In genomic region chr2:207122914-207123744, GRCh38 we compare ENCODE assay signal across 10 cellular contexts. TPM values are rescaled to one million over a fixed set of nuclear protein-coding genes. Genes with fewer than 3 reads are reported as not detected.
DNase-seq lines count a peak whose midpoint lies in the region; ATAC-seq and TF ChIP-seq lines count a peak whose summit lies in the region.
"Had no signal": no experiment of that assay in that cellular context is flagged by ENCODE, and none has a peak within 500 bp of the region (broad histone marks: within the 10 kb centered on the region; RNA-seq: fewer than 3 reads in every experiment).

No MANE protein-coding gene starts in this region.

- H4K5ac ChIP-seq in IMR-90 (ENCODE audit: low read depth, low read length): no peak overlapping the region

- no peaks in the 10 kb centered on the region for H3K9me3 ChIP-seq in IMR-90 (ENCODE audit: control insufficient read depth, insufficient read depth, low read length)
- H3K9me3 ChIP-seq: upper lobe of left lung had no signal

- H3K14ac ChIP-seq in IMR-90 (replicated peaks; ENCODE audit: low read depth, low read length): 0 out of 2 replicates have a peak overlapping the region, but pooled peaks have one; percentile 7

- peak overlapping the region; percentile 29 for H2BK5ac ChIP-seq in IMR-90 (ENCODE audit: low read depth, low read length, poor library complexity, severe bottlenecking)

- DNase-seq in IMR-90 (no peak), foreskin fibroblast (peak; percentile 46 to 67), mucosa of gallbladder (ENCODE audit: low spot score) (no peak), HT-29 (ENCODE audit: low spot score) (no peak)
- peak; percentile 13 to 63 for DNase-seq in activated CD8-positive, alpha-beta memory T cell treated with anti-CD3 and anti-CD28 coated beads for 4 hours (ENCODE audit: low read depth in 2 of 2)
- DNase-seq in stimulated activated CD8-positive, alpha-beta memory T cell treated with anti-CD3 and anti-CD28 coated beads, Interleukin-12 subunit alpha, Interleukin-12 subunit beta, amount 100 ng/mL, for 4 hours (ENCODE audit: low read depth): peak; percentile 34

- no peak overlapping the region for H2BK20ac ChIP-seq in IMR-90 (ENCODE audit: low read depth, low read length)

- no peak overlapping the region for H3K4me3 ChIP-seq in IMR-90 (ENCODE audit: insufficient read depth, low read depth, low read length)
- no peak overlapping the region for H3K4me3 ChIP-seq in foreskin fibroblast (ENCODE audit: low read depth in 1 of 2, low read length in 2 of 2)
- H3K4me3 ChIP-seq: upper lobe of left lung had no signal

- no peak overlapping the region for H3K23ac ChIP-seq in IMR-90 (ENCODE audit: low read depth, low read length)

- H3K9me1 ChIP-seq in IMR-90 (ENCODE audit: insufficient read depth, low read length): peaks cover 36% of the 10 kb centered on the region

- H3K79me1 ChIP-seq in IMR-90 (ENCODE audit: low read depth in 1 of 2, low read length in 2 of 2): peaks cover 21 to 68% of the 10 kb centered on the region in 2 experiments

- no peak overlapping the region for H3K4ac ChIP-seq in IMR-90 (ENCODE audit: low read depth, low read length)

- H3K27me3 ChIP-seq in IMR-90 (ENCODE audit: control insufficient read depth, insufficient read depth, low read length): no peaks in the 10 kb centered on the region
- H3K27me3 ChIP-seq: upper lobe of left lung had no signal

- H4K8ac ChIP-seq in IMR-90 (ENCODE audit: low read depth in 2 of 2, low read length in 2 of 2): no peak overlapping the region

- peaks cover 21% of the 10 kb centered on the region for H3K36me3 ChIP-seq in IMR-90 (ENCODE audit: control insufficient read depth, insufficient read depth, low read length)

- in situ Hi-C loops in IMR-90 (cut with MboI; ENCODE audit: low sequenced_read_pairs): no loop called here

- TF ChIP-seq POLR2A in IMR-90 (IDR thresholded peaks at IDR 0.05; ENCODE audit: low read depth, low read length): no peak

- H2AK9ac ChIP-seq in IMR-90 (replicated peaks; ENCODE audit: low read depth, low read length, poor library complexity): no peak overlapping the region

- H2AFZ ChIP-seq in IMR-90 (replicated peaks; ENCODE audit: low read length, poor library complexity): no peak overlapping the region

- H2BK120ac ChIP-seq in IMR-90 (ENCODE audit: low read depth, low read length): no peak overlapping the region

- H2BK15ac ChIP-seq in IMR-90 (ENCODE audit: low read depth, low read length): no peak overlapping the region

- TF ChIP-seq RAD21 in IMR-90 (IDR thresholded peaks at IDR 0.05; ENCODE audit: low read length): no peak

- BruUV-seq in IMR-90 (replicated peaks; lab: Mats Ljungman, UMichigan): no TSS peak

- no peak overlapping the region for H4K91ac ChIP-seq in IMR-90 (ENCODE audit: insufficient read depth, low read depth, low read length)

- ATAC-seq in IMR-90 (ENCODE audit: low read depth) (no peak), HG03521 (IDR thresholded peaks at IDR 0.05; ENCODE audit: unreplicated experiment) (no peak), GM18517 (IDR thresholded peaks at IDR 0.05; ENCODE audit: unreplicated experiment) (no peak)
- ATAC-seq: left lobe of liver had no signal

- TF ChIP-seq CTCF in IMR-90 (conservative IDR thresholded peaks at IDR 0.05; ENCODE audit: low read depth, low read length) (no peak), foreskin fibroblast (IDR thresholded peaks at IDR 0.05; ENCODE audit: low read depth, low read length) (no peak)

- POLR2A ChIA-PET in IMR-90 (lab: Charles Lee; ENCODE audit: unreplicated experiment): no interaction called here

- no peak overlapping the region for H3K9ac ChIP-seq in IMR-90 (ENCODE audit: low read depth, low read length)

- H4K20me1 ChIP-seq in IMR-90 (ENCODE audit: insufficient read depth, low read length): peaks cover 91% of the 10 kb centered on the region

- CTCF ChIA-PET in IMR-90 (lab: Yijun Ruan, JAX): no interaction called here

- WGBS in IMR-90 (ENCODE audit: extremely low coverage in 2 of 2, insufficient read length in 1 of 2), 2 experiments: no CpG with 5 or more reads among the region's 8 CpGs

- dilution Hi-C loops in IMR-90 (cut with HindIII; ENCODE audit: low sequenced_read_pairs, unreplicated experiment): no loop called here

- no peak overlapping the region for H3K27ac ChIP-seq in IMR-90 (ENCODE audit: insufficient read depth, low read length)

- H2AK5ac ChIP-seq in IMR-90 (ENCODE audit: low read depth, low read length): no peak overlapping the region

- H3K56ac ChIP-seq in IMR-90 (ENCODE audit: extremely low read depth, insufficient read depth, low read length): no peak overlapping the region

- H3K4me2 ChIP-seq in IMR-90 (ENCODE audit: low read depth, low read length): no peak overlapping the region

- intact Hi-C loops in IMR-90 (cut with micrococcal nuclease): loop anchor here (2.0 to 5.0 kb wide), 2 partner anchors 38 to 349 kb away; no protein-coding TSS in a partner anchor

- H3K18ac ChIP-seq in IMR-90 (ENCODE audit: low read depth, low read length): no peak overlapping the region

- H3K4me1 ChIP-seq in IMR-90 (ENCODE audit: control insufficient read depth, insufficient read depth, low read length): peaks cover 24% of the 10 kb centered on the region

TF ChIP-seq in IMR-90, 13 proteins besides CTCF, POLR2A, EP300 and RAD21:
- TF ChIP-seq NFE2L2 (IDR thresholded peaks at IDR 0.05; ENCODE audit: low read depth, low read length) (no peak), MXI1 (IDR thresholded peaks at IDR 0.05; ENCODE audit: borderline replicate concordance, low read depth, low read length) (no peak), USF2 (IDR thresholded peaks at IDR 0.05; ENCODE audit: low read depth, low read length) (no peak), RFX5 (IDR thresholded peaks at IDR 0.05; ENCODE audit: low read depth, low read length) (no peak), MAZ (IDR thresholded peaks at IDR 0.05; ENCODE audit: borderline replicate concordance, low read depth, low read length) (no peak), CHD1 (IDR thresholded peaks at IDR 0.05; ENCODE audit: low read depth, low read length) (no peak), MAFK (IDR thresholded peaks at IDR 0.05; ENCODE audit: low read depth, low read length) (no peak), FOS (IDR thresholded peaks at IDR 0.05; ENCODE audit: low read depth, low read length) (no peak), CEBPB (IDR thresholded peaks at IDR 0.05; ENCODE audit: low read depth, low read length) (no peak), SMC3 (IDR thresholded peaks at IDR 0.05; ENCODE audit: low read depth, low read length) (no peak), RCOR1 (IDR thresholded peaks at IDR 0.05; ENCODE audit: insufficient replicate concordance, low read length) (no peak), ELK1 (IDR thresholded peaks at IDR 0.05; ENCODE audit: borderline replicate concordance, low read depth, low read length) (no peak), BHLHE40 (IDR thresholded peaks at IDR 0.05; ENCODE audit: low read depth, low read length) (no peak)

RNA-seq across cellular contexts. Expression of gene KLF7, which starts 42.6 kb away (rescaled TPM):
- total RNA-seq in IMR-90 (2012; rRNA removed) (25.3 and 28.5 TPM in 2 replicates), mucosa of gallbladder (32.8 TPM)
- polyA plus RNA-seq in IMR-90 (2012; rRNA removed): 23.1 and 24.1 TPM in 2 replicates
- polyA plus RNA-seq in IMR-90 (2012; cell fraction: cytosol; rRNA removed): 5.1 and 8.5 TPM in 2 replicates
- polyA plus RNA-seq in IMR-90 (2012; cell fraction: nucleus; rRNA removed; ENCODE audit: low replicate concordance): 33.0 and 75.4 TPM in 2 replicates
- total RNA-seq in HT-29 (2014; rRNA removed; shearing (Covaris generic)): 0.03 TPM in 1 of 2 replicates, not detected in the other

Comparison
In these comparisons a context has a peak if more than half of its experiments do, and no peak if none do; other contexts are left out.
1. DNase-seq: peak in activated CD8-positive, alpha-beta memory T cell treated with anti-CD3 and anti-CD28 coated beads for 4 hours (2 of 2), foreskin fibroblast (2 of 2) and stimulated activated CD8-positive, alpha-beta memory T cell treated with anti-CD3 and anti-CD28 coated beads, Interleukin-12 subunit alpha, Interleukin-12 subunit beta, amount 100 ng/mL, for 4 hours (single experiment); none in IMR-90 (single experiment), mucosa of gallbladder (single experiment) and HT-29 (single experiment).
2. RNA of gene KLF7, which starts 42.6 kb away (total RNA-seq): 32.8 TPM in mucosa of gallbladder (single experiment) and 25.3 to 28.5 TPM in IMR-90; 0.03 TPM in HT-29; every median in the first group is over 10 times any median in the second.